ENCODE assay signal across 24 cellular contexts in the genomic region with DNA sequence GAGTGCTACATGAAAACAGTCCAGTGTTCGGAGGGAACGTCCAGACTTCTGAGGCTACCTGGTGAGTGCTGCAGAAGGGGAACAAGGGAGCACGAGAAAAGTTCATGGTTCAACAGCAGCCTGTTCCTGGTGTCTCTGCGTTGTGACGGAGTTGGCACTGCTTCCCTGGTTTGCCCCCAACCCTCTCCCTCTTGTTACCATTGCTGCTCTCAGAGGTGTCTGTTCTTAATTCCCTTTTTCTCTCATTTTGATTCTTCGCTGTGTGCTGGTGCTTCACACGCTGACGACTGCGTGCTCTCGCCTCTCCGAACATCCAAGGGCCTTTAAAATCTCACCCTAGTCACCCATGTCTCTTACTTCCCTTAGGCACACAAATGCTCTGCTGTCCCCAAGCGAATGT. TPM values are rescaled to one million over a fixed set of nuclear protein-coding genes. Genes with fewer than 3 reads are reported as not detected.
"Had no signal": no experiment of that assay in that cellular context is flagged by ENCODE, and none has a peak within 500 bp of the region (broad histone marks: within the 10 kb centered on the region; RNA-seq: fewer than 3 reads in every experiment).

No MANE protein-coding gene starts in this region.

- H3K4me3 ChIP-seq: K562, SJSA1, SK-N-MC had no signal

- ATAC-seq: K562 had no signal

- H3K4me2 ChIP-seq: KMS-11 had no signal

- H3K36me3 Mint-ChIP-seq: IgD-negative memory B cell had no signal

- H3K9ac ChIP-seq: KMS-11 had no signal

- DNase-seq: Kasumi-1, MM.1S, NCI-H1048, NCI-H1105, NCI-H1417, NCI-H1436 treated with DMSO at 0.1 percent for 48 hours, NCI-H1694, NCI-H187 treated with DMSO at 0.1 percent for 48 hours, NCI-H2029 treated with DMSO at 0.1 percent for 48 hours, NCI-H2171 treated with DMSO at 0.1 percent for 48 hours, NCI-H2227 treated with DMSO at 0.1 percent for 48 hours, NCI-H524, NCI-H69, NCI-H774, Right ventricle myocardium superior, RPMI8226, SIG-M5 had no signal

- H3K27ac ChIP-seq: HL-60, KMS-11, SJSA1, SK-N-MC had no signal

RNA-seq across cellular contexts. Expression of a gene that starts 1.6 kb away (rescaled TPM):
- total RNA-seq: K562, M059J had no signal
- polyA plus RNA-seq: IgD-negative memory B cell, K562 had no signal

RNA-seq across cellular contexts. Expression of a gene that starts 34.0 kb away (rescaled TPM):
- total RNA-seq: K562 had no signal
- polyA plus RNA-seq: IgD-negative memory B cell had no signal
